In genomic region chr4:108851346-108851745, GRCh38 we compare ENCODE assay signal across 18 cellular contexts.
"Had no signal": no experiment of that assay in that cellular context is flagged by ENCODE, and none has a peak within 500 bp of the region (broad histone marks: within the 10 kb centered on the region; RNA-seq: fewer than 3 reads in every experiment).

No MANE protein-coding gene starts in this region.

- H3K4me1 ChIP-seq: body of pancreas, left ventricle myocardium inferior had no signal

- H3K36me3 ChIP-seq: left ventricle myocardium inferior, neutrophil, thyroid gland had no signal

- H3K9me3 ChIP-seq: body of pancreas, left ventricle myocardium inferior, neutrophil, thyroid gland had no signal

- H3K79me2 ChIP-seq: hepatocyte had no signal

- H3K27ac ChIP-seq: body of pancreas, hepatocyte, left ventricle myocardium inferior, neutrophil, thyroid gland had no signal

- H3K4me3 ChIP-seq: body of pancreas, hepatocyte, left ventricle myocardium inferior, thyroid gland had no signal

- ATAC-seq: activated CD8-positive, alpha-beta T cell treated with anti-CD3 and anti-CD28 coated beads, Interleukin-2, amount 10 ng/mL, durations not matched to agents 7 days and 5 days; body of pancreas; natural killer cell; stimulated activated memory B cell treated with anti-CD40 and anti-IgM and Interleukin-4, amounts not matched to agents 10 μg/mL and 1 μg/mL and 100 μg/mL, for 72 hours; T-helper 17 cell; WTC11 had no signal

- H3K4me2 ChIP-seq: hepatocyte had no signal

- H3K27me3 ChIP-seq: body of pancreas, hepatocyte, neutrophil, thyroid gland had no signal

- DNase-seq: activated CD4-positive, alpha-beta T cell treated with anti-CD3 and anti-CD28 coated beads for 4 hours; activated CD8-positive, alpha-beta memory T cell treated with anti-CD3 and anti-CD28 coated beads, Interleukin-2, amount 50 U/mL, for 4 hours; activated CD8-positive, alpha-beta T cell treated with anti-CD3 and anti-CD28 coated beads, Interleukin-2, amount 10 ng/mL, durations not matched to agents 7 days and 5 days; activated effector memory CD4-positive, alpha-beta T cell treated with anti-CD3 and anti-CD28 coated beads, Interleukin-2, amount 50 U/mL, for 16 hours; activated T-cell treated with anti-CD3 and anti-CD28 coated beads, Interleukin-2, amount 50 U/mL, for 48 hours; body of pancreas; effector CD8-positive, alpha-beta T cell; left ventricle myocardium inferior; mesenchymal stem cell; natural killer cell; retina; stimulated activated CD4-positive, alpha-beta T cell treated with anti-CD3 and anti-CD28 coated beads, Interleukin-2, amount 100 ng/mL, for 48 hours; T-helper 17 cell; thyroid gland had no signal

- H2AFZ ChIP-seq: hepatocyte had no signal
